In the genomic region with DNA sequence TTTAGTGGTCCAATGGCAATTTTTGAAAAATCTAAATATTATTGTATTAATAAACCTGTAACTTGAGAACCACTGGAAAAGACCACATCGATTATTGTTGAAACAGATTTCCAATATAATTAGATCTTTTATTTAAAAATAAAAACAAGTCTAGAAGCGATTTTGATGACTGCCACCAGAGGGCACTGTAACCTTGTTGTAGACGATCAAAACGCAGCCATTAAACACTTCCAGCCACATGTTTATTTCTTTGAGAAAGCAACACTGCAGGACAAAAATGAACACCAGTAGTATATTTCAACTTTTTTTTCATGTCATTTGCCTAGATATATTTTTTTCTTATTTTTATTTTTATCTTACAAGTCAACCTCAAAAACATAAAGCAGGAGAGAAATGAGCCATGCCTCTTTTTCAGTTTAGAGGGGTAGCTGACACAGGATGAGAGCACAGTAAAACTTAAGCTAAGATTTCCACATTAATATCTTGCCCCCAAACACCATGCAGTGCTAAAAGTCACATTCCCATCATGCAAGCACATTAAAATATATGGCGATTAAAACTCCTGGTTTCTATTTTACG, we compare ENCODE assay signal across 8 cellular contexts.
DNase-seq lines count a peak whose midpoint lies in the region; ATAC-seq and TF ChIP-seq lines count a peak whose summit lies in the region.

No MANE protein-coding gene starts in this region.

- H3K4me3 ChIP-seq in spleen = no peak overlapping the region

- peak; percentile 51 to 82 (median 71) for TF ChIP-seq CTCF in spleen (IDR thresholded peaks at IDR 0.05 in 8 of 11, conservative IDR thresholded peaks at IDR 0.05 in 3 of 11)

- ATAC-seq in HG03175 (IDR thresholded peaks at IDR 0.05; ENCODE audit: unreplicated experiment) (no peak), HG03439 (IDR thresholded peaks at IDR 0.05; ENCODE audit: unreplicated experiment) (no peak)

- no peaks in the 10 kb centered on the region for H3K9me3 ChIP-seq in spleen

- H3K27ac ChIP-seq in spleen = peak overlapping the region in 1 of 8 donors; percentile 79

- DNase-seq in DMS79 (lab: John Stamatoyannopoulos, UW) = peak; percentile 2
- DNase-seq in LoVo (ENCODE audit: low spot score) = peak; percentile 84
- peak; percentile 19 for DNase-seq in SHP77 treated with DMSO at 0.1 percent for 48 hours (lab: John Stamatoyannopoulos, UW)
- DNase-seq in activated naive CD4-positive, alpha-beta T cell treated with Interleukin-2 at 50 U/mL for 16 hours = peak; percentile 61
- DNase-seq in head of caudate nucleus = peak in 37 of 42 donors; percentile 20 to 89 (median 64)
- DNase-seq in spleen = no peak

- peaks cover 14 to 55% (median 36%) of the 10 kb centered on the region in 6 donors for H3K4me1 ChIP-seq in spleen

- H3K27me3 ChIP-seq in spleen (replicated peaks in 1 of 7) = no peaks in the 10 kb centered on the region

- intact Hi-C loops in head of caudate nucleus (cut with DNase I) (loop anchor here (5.0 kb wide), 1 partner anchor 123 kb away; no protein-coding TSS in a partner anchor), spleen (cut with DNase I; ENCODE audit: low total_unique reads) (loop anchor here (5.0 kb wide), 1 partner anchor 223 kb away; no protein-coding TSS in a partner anchor)

- WGBS in spleen, 5 donors = 28 to 31% (median 30%) methylated on average over 6 of the region's 6 CpGs

- TF ChIP-seq POLR2A in spleen (IDR thresholded peaks at IDR 0.05) = no peak

- peaks cover 0 to 9% (median 0%) of the 10 kb centered on the region in 6 donors for H3K36me3 ChIP-seq in spleen
